In genomic region chr12:53596920-53597363, GRCh38 we compare ENCODE assay signal across 11 cellular contexts. TPM values are rescaled to one million over a fixed set of nuclear protein-coding genes. Genes with fewer than 3 reads are reported as not detected.
A peak's percentile ranks its signal among the peaks of the same experiment; 100 is the strongest.
DNase-seq lines count a peak whose midpoint lies in the region; ATAC-seq, FAIRE-seq and TF ChIP-seq lines count a peak whose summit lies in the region.
"Had no signal": no experiment of that assay in that cellular context is flagged by ENCODE, and none has a peak within 500 bp of the region (broad histone marks: within the 10 kb centered on the region; RNA-seq: fewer than 3 reads in every experiment).

No MANE protein-coding gene starts in this region.

- H3K4me3 ChIP-seq in thoracic aorta, result no peak overlapping the region

- H3K4me1 ChIP-seq in thoracic aorta (ENCODE audit: control insufficient read depth in 1 of 2, low read depth in 2 of 2), result peaks cover 29 to 78% of the 10 kb centered on the region in 2 donors

- no peaks in the 10 kb centered on the region for H3K36me3 ChIP-seq in thoracic aorta

- H3K27me3 Mint-ChIP-seq in chondrocyte (ENCODE audit: low read depth), result no peaks in the 10 kb centered on the region
- H3K27me3 Mint-ChIP-seq: activated naive CD4-positive, alpha-beta T cell treated with anti-CD3 and anti-CD28 coated beads, Interleukin-2, amount 50 U/mL, for 24 hours; IgD-negative memory B cell had no signal

- peaks cover 35% of the 10 kb centered on the region for H3K4me1 Mint-ChIP-seq in chondrocyte (ENCODE audit: low read depth)

- H3K27ac Mint-ChIP-seq in chondrocyte (ENCODE audit: unreplicated experiment), result peak overlapping the region; percentile 71
- H3K27ac Mint-ChIP-seq: activated naive CD4-positive, alpha-beta T cell treated with anti-CD3 and anti-CD28 coated beads, Interleukin-2, amount 50 U/mL, for 24 hours; IgD-negative memory B cell had no signal

- ATAC-seq in thoracic aorta (ENCODE audit: insufficient number of reproducible peaks, low FRiP score, low read depth), result peak; percentile 63
- no peak for ATAC-seq in GM21526 (IDR thresholded peaks at IDR 0.05; ENCODE audit: low FRiP score, unreplicated experiment)

- TF ChIP-seq CTCF in chondrocyte (IDR thresholded peaks at IDR 0.05), result no peak
- TF ChIP-seq CTCF in thoracic aorta (IDR thresholded peaks at IDR 0.05), result no peak

- DNase-seq in NCI-H1417 (lab: John Stamatoyannopoulos, UW) (peak in 2 of 3 experiments; percentile 28 to 65), NCI-H1417 treated with DMSO at 0.1 percent for 48 hours (lab: John Stamatoyannopoulos, UW) (no peak), chondrocyte (ENCODE audit: low spot score) (no peak), thoracic aorta (ENCODE audit: low spot score) (no peak), NK-92 (lab: John Stamatoyannopoulos, UW; ENCODE audit: unreplicated experiment) (no peak), RPMI8226 (no peak)

- H3K4me3 Mint-ChIP-seq in chondrocyte (ENCODE audit: unreplicated experiment), result no peak overlapping the region
- H3K4me3 Mint-ChIP-seq: activated naive CD4-positive, alpha-beta T cell treated with anti-CD3 and anti-CD28 coated beads, Interleukin-2, amount 50 U/mL, for 24 hours; IgD-negative memory B cell had no signal

- H3K9me3 Mint-ChIP-seq in chondrocyte (ENCODE audit: low read depth), result no peaks in the 10 kb centered on the region
- H3K9me3 Mint-ChIP-seq: activated naive CD4-positive, alpha-beta T cell treated with anti-CD3 and anti-CD28 coated beads, Interleukin-2, amount 50 U/mL, for 24 hours had no signal

- H3K27ac ChIP-seq in thoracic aorta, result peak overlapping the region; percentile 41 to 50

- H3K36me3 Mint-ChIP-seq in chondrocyte (ENCODE audit: low read depth), result peaks cover 9% of the 10 kb centered on the region

- H3K9me3 ChIP-seq in thoracic aorta, result no peaks in the 10 kb centered on the region

- peak; percentile 27 for FAIRE-seq in islet of Langerhans (lab: Jason Lieb, UNC)
- FAIRE-seq: A204.1 had no signal

- no peaks in the 10 kb centered on the region for H3K27me3 ChIP-seq in thoracic aorta (replicated peaks; ENCODE audit: insufficient read depth)

RNA-seq across cellular contexts. Expression of gene ATF7, which starts 29.2 kb away (rescaled TPM):
- total RNA-seq in chondrocyte, result 44.4 to 52.7 TPM (median 51.2 TPM) in 3 replicates
- 10 to 100 TPM; 24.4 to 82.1 TPM for total RNA-seq in thoracic aorta

Comparison
In these comparisons a context has a peak if more than half of its experiments do, and no peak if none do; other contexts are left out.
1. DNase-seq: peak in NCI-H1417 (2 of 3); none in NCI-H1417 treated with DMSO at 0.1 percent for 48 hours (single experiment), chondrocyte (single experiment), thoracic aorta (single experiment), NK-92 (single experiment) and RPMI8226 (single experiment).